Comparison of ENCODE assay signal across 8 cellular contexts in the genomic region with DNA sequence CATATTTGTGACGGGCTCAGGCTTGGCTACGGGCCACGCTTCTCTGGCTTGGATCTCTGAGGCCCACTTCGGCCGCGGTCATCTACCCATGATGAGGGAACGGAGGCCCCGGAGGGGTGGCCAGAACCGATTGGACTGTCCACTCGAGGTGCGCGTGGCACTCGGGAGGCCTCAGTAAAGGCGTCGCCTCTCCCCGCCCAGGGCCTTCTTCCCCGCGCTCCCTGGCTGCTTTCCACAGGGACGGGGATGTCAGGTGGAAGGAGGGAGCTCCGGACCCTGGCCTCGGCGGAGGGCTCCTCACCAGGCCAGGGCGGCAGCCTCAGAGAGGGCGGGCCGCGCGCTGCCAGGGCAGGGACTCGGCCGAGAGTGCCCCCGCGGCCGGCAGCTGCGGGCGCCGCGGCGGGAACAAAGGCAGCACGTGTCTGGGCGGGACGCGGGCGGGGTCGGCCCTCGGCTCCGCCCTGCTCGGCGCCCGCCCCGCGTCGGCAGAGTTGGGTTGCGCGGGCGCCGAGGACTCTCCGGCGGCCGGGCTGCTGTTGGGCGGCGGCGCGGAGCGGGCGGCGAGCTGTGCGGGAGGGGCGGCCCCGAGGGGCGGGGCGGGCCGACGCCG. TPM values are rescaled to one million over a fixed set of nuclear protein-coding genes. Genes with fewer than 3 reads are reported as not detected.
DNase-seq lines count a peak whose midpoint lies in the region; ATAC-seq and TF ChIP-seq lines count a peak whose summit lies in the region.

No MANE protein-coding gene starts in this region.

- CTCF ChIA-PET in CD8-positive, alpha-beta T cell (lab: Charles Lee): interaction anchor here (0.6 to 8.4 kb wide), 10 partner anchors 16 to 270 kb away, joined by 3 to 120 read pairs (median 6); no protein-coding TSS in a partner anchor

- H3K27ac ChIP-seq in CD8-positive, alpha-beta T cell (ENCODE audit: low read depth, low read length): no peak overlapping the region
- H3K27ac ChIP-seq in HUES64 (ENCODE audit: low read depth, low read length) (peak overlapping the region; percentile 81; the same call in 1 of the 2 replicates), substantia nigra (ENCODE audit: low read depth, low read length, poor library complexity, severe bottlenecking) (peak overlapping the region; percentile 96)

- POLR2A ChIA-PET in CD8-positive, alpha-beta T cell (lab: Charles Lee): interaction anchor here (0.8 to 3.4 kb wide), 12 partner anchors 9 to 126 kb away, joined by 3 to 15 read pairs (median 7); partner anchors contain the start of gene PSMD11

- no peaks in the 10 kb centered on the region for H3K27me3 ChIP-seq in CD8-positive, alpha-beta T cell (ENCODE audit: insufficient read depth, low read length)
- no peaks in the 10 kb centered on the region for H3K27me3 ChIP-seq in HUES64 (ENCODE audit: insufficient read depth, low read length)

- peaks cover 41% of the 10 kb centered on the region for H3K4me1 Mint-ChIP-seq in CD8-positive, alpha-beta T cell (ENCODE audit: low read depth)
- peaks cover 67% of the 10 kb centered on the region for H3K4me1 Mint-ChIP-seq in nephron progenitor cell

- H3K36me3 Mint-ChIP-seq in CD8-positive, alpha-beta T cell: peaks cover 33% of the 10 kb centered on the region
- peaks cover 11% of the 10 kb centered on the region for H3K36me3 Mint-ChIP-seq in nephron progenitor cell (ENCODE audit: low read depth)

- 16% methylated on average over 73 of the region's 73 CpGs for WGBS in HUES64

- no peaks in the 10 kb centered on the region for H3K27me3 Mint-ChIP-seq in CD8-positive, alpha-beta T cell (ENCODE audit: low read depth)
- H3K27me3 Mint-ChIP-seq in nephron progenitor cell (ENCODE audit: low read depth, poor library complexity): peaks cover 6% of the 10 kb centered on the region

- peak overlapping the region; percentile 39 for H3K27ac Mint-ChIP-seq in CD8-positive, alpha-beta T cell
- H3K27ac Mint-ChIP-seq in nephron progenitor cell: no peak overlapping the region

- ATAC-seq in CD8-positive, alpha-beta T cell: peak; percentile 78
- ATAC-seq in GM19468 (IDR thresholded peaks at IDR 0.05; ENCODE audit: extremely low read depth, unreplicated experiment): peak; percentile 14

- no peak for TF ChIP-seq CTCF in CD8-positive, alpha-beta T cell (IDR thresholded peaks at IDR 0.05)
- TF ChIP-seq CTCF in fibroblast of villous mesenchyme (IDR thresholded peaks at IDR 0.05; ENCODE audit: insufficient read depth, low read depth, low read length): no peak
- TF ChIP-seq CTCF in nephron progenitor cell (IDR thresholded peaks at IDR 0.05): no peak

- peaks cover 43% of the 10 kb centered on the region for H3K4me1 ChIP-seq in CD8-positive, alpha-beta T cell (ENCODE audit: insufficient read depth, low read length)
- H3K4me1 ChIP-seq in HUES64 (ENCODE audit: insufficient read depth, low read length): peaks cover 21% of the 10 kb centered on the region

- no peaks in the 10 kb centered on the region for H3K36me3 ChIP-seq in CD8-positive, alpha-beta T cell (ENCODE audit: insufficient read depth, low read length)
- H3K36me3 ChIP-seq in HUES64 (ENCODE audit: insufficient read depth, low read length): peaks cover 48% of the 10 kb centered on the region

- no peak overlapping the region for H3K4me3 ChIP-seq in CD8-positive, alpha-beta T cell (ENCODE audit: low read depth, low read length)
- H3K4me3 ChIP-seq in HUES64 (ENCODE audit: low read length): peak overlapping the region; percentile 86
- peak overlapping the region; percentile 52 for H3K4me3 ChIP-seq in fibroblast of villous mesenchyme (ENCODE audit: low read depth, low read length)

- H3K9ac ChIP-seq in HUES64 (ENCODE audit: low read depth, low read length): peak overlapping the region; percentile 81

- no peaks in the 10 kb centered on the region for H3K9me3 Mint-ChIP-seq in CD8-positive, alpha-beta T cell
- H3K9me3 Mint-ChIP-seq in nephron progenitor cell: no peaks in the 10 kb centered on the region

- H3K4me3 Mint-ChIP-seq in CD8-positive, alpha-beta T cell: peak overlapping the region; percentile 76
- H3K4me3 Mint-ChIP-seq in nephron progenitor cell: peak overlapping the region; percentile 72

- intact Hi-C loops in CD8-positive, alpha-beta T cell (cut with DNase I, micrococcal nuclease): loop anchor here (1.0 kb wide), 2 partner anchors 42 to 391 kb away; partner anchors contain the start of genes PSMD11 (in 2 of the 2) and MYO1D (in 1 of the 2)

- DNase-seq in CD8-positive, alpha-beta T cell: peak in 6 of 7 experiments; percentile 45 to 80 (median 64)
- DNase-seq in activated T-helper 9 cell treated with anti-CD3 and anti-CD28 coated beads, Interleukin-2, amount 50 U/mL, for 16 hours (ENCODE audit: low read depth): peak; percentile 53
- DNase-seq in fibroblast of villous mesenchyme (ENCODE audit: low read depth): peak; percentile 56
- peak; percentile 78 for DNase-seq in nephron progenitor cell
- peak in 46 of 49 donors; percentile 36 to 92 (median 76) for DNase-seq in substantia nigra (lab: John Stamatoyannopoulos, UW)

- no peaks in the 10 kb centered on the region for H3K9me3 ChIP-seq in CD8-positive, alpha-beta T cell (ENCODE audit: low read length)
- no peaks in the 10 kb centered on the region for H3K9me3 ChIP-seq in HUES64 (ENCODE audit: insufficient read depth, low read depth, low read length)

TF ChIP-seq in PFSK-1, 5 proteins besides CTCF, POLR2A, EP300 and RAD21:
- TF ChIP-seq, protein P1, sequence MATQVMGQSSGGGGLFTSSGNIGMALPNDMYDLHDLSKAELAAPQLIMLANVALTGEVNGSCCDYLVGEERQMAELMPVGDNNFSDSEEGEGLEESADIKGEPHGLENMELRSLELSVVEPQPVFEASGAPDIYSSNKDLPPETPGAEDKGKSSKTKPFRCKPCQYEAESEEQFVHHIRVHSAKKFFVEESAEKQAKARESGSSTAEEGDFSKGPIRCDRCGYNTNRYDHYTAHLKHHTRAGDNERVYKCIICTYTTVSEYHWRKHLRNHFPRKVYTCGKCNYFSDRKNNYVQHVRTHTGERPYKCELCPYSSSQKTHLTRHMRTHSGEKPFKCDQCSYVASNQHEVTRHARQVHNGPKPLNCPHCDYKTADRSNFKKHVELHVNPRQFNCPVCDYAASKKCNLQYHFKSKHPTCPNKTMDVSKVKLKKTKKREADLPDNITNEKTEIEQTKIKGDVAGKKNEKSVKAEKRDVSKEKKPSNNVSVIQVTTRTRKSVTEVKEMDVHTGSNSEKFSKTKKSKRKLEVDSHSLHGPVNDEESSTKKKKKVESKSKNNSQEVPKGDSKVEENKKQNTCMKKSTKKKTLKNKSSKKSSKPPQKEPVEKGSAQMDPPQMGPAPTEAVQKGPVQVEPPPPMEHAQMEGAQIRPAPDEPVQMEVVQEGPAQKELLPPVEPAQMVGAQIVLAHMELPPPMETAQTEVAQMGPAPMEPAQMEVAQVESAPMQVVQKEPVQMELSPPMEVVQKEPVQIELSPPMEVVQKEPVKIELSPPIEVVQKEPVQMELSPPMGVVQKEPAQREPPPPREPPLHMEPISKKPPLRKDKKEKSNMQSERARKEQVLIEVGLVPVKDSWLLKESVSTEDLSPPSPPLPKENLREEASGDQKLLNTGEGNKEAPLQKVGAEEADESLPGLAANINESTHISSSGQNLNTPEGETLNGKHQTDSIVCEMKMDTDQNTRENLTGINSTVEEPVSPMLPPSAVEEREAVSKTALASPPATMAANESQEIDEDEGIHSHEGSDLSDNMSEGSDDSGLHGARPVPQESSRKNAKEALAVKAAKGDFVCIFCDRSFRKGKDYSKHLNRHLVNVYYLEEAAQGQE (IDR thresholded peaks at IDR 0.05; ENCODE audit: insufficient read depth in 1 of 2, low read depth in 2 of 2, low read length in 2 of 2): no peak
- no peak for TF ChIP-seq SIN3A (IDR thresholded peaks at IDR 0.05; ENCODE audit: borderline replicate concordance, insufficient read depth, low read length)
- TF ChIP-seq POLR2AphosphoS5 (IDR thresholded peaks at IDR 0.05; ENCODE audit: low read depth, low read length): no peak
- no peak for TF ChIP-seq TAF1 (IDR thresholded peaks at IDR 0.05; ENCODE audit: borderline replicate concordance, insufficient read depth, low read length)
- peak; percentile 1 for TF ChIP-seq FOXP2 (optimal IDR thresholded peaks at IDR 0.05; ENCODE audit: borderline replicate concordance, extremely low read depth, extremely low read length, insufficient read depth)
TF ChIP-seq in PFSK-1: peak in this region for 1.

RNA-seq across cellular contexts. Expression of gene CDK5R1, which starts 0.6 kb away (rescaled TPM):
- total RNA-seq in CD8-positive, alpha-beta T cell: 1 to 10 TPM; 5.6 to 5.9 TPM
- 9.9 TPM for polyA plus RNA-seq in HUES64 (2013, experiment 1 of 2)
- polyA plus RNA-seq in HUES64 (2013, experiment 2 of 2): 9.8 TPM
- 4.7 TPM for polyA plus RNA-seq in PFSK-1 (2012; ENCODE audit: insufficient read length, low read depth)
- total RNA-seq in fibroblast of villous mesenchyme: 0.64 and 0.86 TPM in 2 replicates

RNA-seq across cellular contexts. Expression of gene PSMD11, which starts 41.9 kb away (rescaled TPM):
- total RNA-seq in CD8-positive, alpha-beta T cell: 10 to 100 TPM; 69.9 to 72.6 TPM
- 130 TPM for polyA plus RNA-seq in HUES64 (2013, experiment 1 of 2)
- 107 TPM for polyA plus RNA-seq in HUES64 (2013, experiment 2 of 2)
- 69.4 TPM for polyA plus RNA-seq in PFSK-1 (2012; ENCODE audit: insufficient read length, low read depth)
- total RNA-seq in fibroblast of villous mesenchyme: 105 and 117 TPM in 2 replicates
